ENCODE assay signal across 25 cellular contexts in the genomic region with DNA sequence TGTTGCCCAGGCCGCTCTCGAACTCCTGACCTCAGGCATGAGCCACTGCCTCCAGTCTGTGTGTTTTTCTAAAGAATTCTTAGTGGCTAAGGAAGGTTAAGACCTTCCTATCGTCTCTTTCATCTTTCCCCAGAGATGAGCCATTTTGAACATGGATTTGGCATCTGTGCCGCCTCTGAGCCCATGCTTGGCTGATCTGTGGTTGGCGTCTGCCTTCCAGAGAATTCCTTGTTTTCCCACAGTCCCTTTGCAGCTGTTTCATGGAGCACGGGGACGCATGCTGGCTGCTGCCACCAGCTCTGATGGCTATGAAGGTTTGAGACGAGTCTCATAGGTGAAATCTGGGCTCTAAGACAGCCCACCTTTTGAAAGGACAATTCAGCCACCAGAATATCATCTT.
DNase-seq lines count a peak whose midpoint lies in the region; ATAC-seq and TF ChIP-seq lines count a peak whose summit lies in the region.
"Had no signal": no experiment of that assay in that cellular context is flagged by ENCODE, and none has a peak within 500 bp of the region (broad histone marks: within the 10 kb centered on the region; RNA-seq: fewer than 3 reads in every experiment).

No MANE protein-coding gene starts in this region.

- H3K27me3 Mint-ChIP-seq in Caco-2 (ENCODE audit: insufficient read depth, unreplicated experiment), result no peaks in the 10 kb centered on the region
- H3K27me3 Mint-ChIP-seq: activated CD4-positive, alpha-beta T cell treated with anti-CD3 and anti-CD28 coated beads, Interleukin-2, amount 10 ng/mL, durations not matched to agents 24 days and 14 days had no signal

- POLR2A ChIA-PET in Caco-2 (lab: Charles Lee), result no interaction called here

- peaks cover 12% of the 10 kb centered on the region for H3K36me3 Mint-ChIP-seq in Caco-2 (ENCODE audit: insufficient read depth, unreplicated experiment)
- H3K36me3 Mint-ChIP-seq: activated CD8-positive, alpha-beta memory T cell treated with anti-CD3 and anti-CD28 coated beads, Interleukin-2, amount 10 ng/mL, durations not matched to agents 7 days and 5 days; memory B cell; natural killer cell treated with Interleukin-12 subunit alpha and Interleukin-12 subunit beta and Interleukin-15 and Interleukin-18, amount 100 ng/mL, for 72 hours had no signal

- ATAC-seq in Right ventricle myocardium superior (ENCODE audit: poor library complexity), result no peak
- ATAC-seq: activated CD8-positive, alpha-beta memory T cell treated with anti-CD3 and anti-CD28 coated beads, Interleukin-2, amount 10 ng/mL, durations not matched to agents 7 days and 5 days; esophagus mucosa; natural killer cell treated with Interleukin-12 subunit alpha and Interleukin-12 subunit beta and Interleukin-15 and Interleukin-18, amount 100 ng/mL, for 72 hours had no signal

- H3K4me3 ChIP-seq in Caco-2 (ENCODE audit: low read depth, low read length), result no peak overlapping the region
- H3K4me3 ChIP-seq in HUES48 (ENCODE audit: low read depth, low read length), result no peak overlapping the region
- H3K4me3 ChIP-seq in mammary epithelial cell (replicated peaks in 1 of 3; ENCODE audit: insufficient read depth in 1 of 3, low read depth in 2 of 3, low read length in 3 of 3), result no peak overlapping the region
- no peak overlapping the region for H3K4me3 ChIP-seq in adrenal gland
- H3K4me3 ChIP-seq: BLaER1, sigmoid colon, uterus had no signal

- DNase-seq in Caco-2 (no peak), mammary epithelial cell (no peak), myocyte (ENCODE audit: low read depth) (peak; percentile 85), adrenal gland (no peak), Right ventricle myocardium superior (no peak), SHP77 (lab: John Stamatoyannopoulos, UW) (no peak)
- DNase-seq in activated CD4-positive, CD25-positive, alpha-beta regulatory T cell treated with anti-CD3 and anti-CD28 coated beads, Interleukin-2, amount 50 U/mL, for 72 hours, result no peak
- DNase-seq: activated CD4-positive, alpha-beta T cell treated with anti-CD3 and anti-CD28 coated beads, Interleukin-2, amount 10 ng/mL, durations not matched to agents 24 days and 14 days; activated CD8-positive, alpha-beta memory T cell treated with anti-CD3 and anti-CD28 coated beads, Interleukin-2, amount 10 ng/mL, durations not matched to agents 7 days and 5 days; activated naive CD4-positive, alpha-beta T cell treated with anti-CD3 and anti-CD28 coated beads, Interleukin-2, amount 50 U/mL, for 16 hours; anterior cingulate cortex; cerebellar nuclear complex; effector CD4-positive, alpha-beta T cell; Karpas-422; NCI-H1092; NCI-H2029; NCI-H774; OCI-M1; sigmoid colon; uterus had no signal

- H3K27me3 ChIP-seq in Caco-2 (replicated peaks; ENCODE audit: control insufficient read depth, insufficient read depth, low read length), result no peaks in the 10 kb centered on the region
- no peaks in the 10 kb centered on the region for H3K27me3 ChIP-seq in HUES48 (ENCODE audit: control insufficient read depth, insufficient read depth, low read length)
- H3K27me3 ChIP-seq in mammary epithelial cell (ENCODE audit: insufficient read depth, low read length), result no peaks in the 10 kb centered on the region
- H3K27me3 ChIP-seq in adrenal gland, result peaks cover 4% of the 10 kb centered on the region
- H3K27me3 ChIP-seq: BLaER1, sigmoid colon, uterus had no signal

- H3K9ac ChIP-seq in HUES48 (ENCODE audit: low read depth, low read length) (no peak overlapping the region), mammary epithelial cell (ENCODE audit: insufficient read depth, low read length) (no peak overlapping the region)
- H3K9ac ChIP-seq: BLaER1 had no signal

- no peaks in the 10 kb centered on the region for H3K79me2 ChIP-seq in mammary epithelial cell (ENCODE audit: insufficient read depth, low read length)

- H3K27ac ChIP-seq in HUES48 (ENCODE audit: low read depth, low read length), result peak overlapping the region; percentile 22
- H3K27ac ChIP-seq in mammary epithelial cell (ENCODE audit: insufficient read depth, low read depth, low read length), result no peak overlapping the region
- H3K27ac ChIP-seq in adrenal gland, result no peak overlapping the region
- H3K27ac ChIP-seq: BLaER1, sigmoid colon, uterus had no signal

- CTCF ChIA-PET in Caco-2 (lab: Charles Lee) (no interaction called here), mammary epithelial cell (lab: Charles Lee; ENCODE audit: low non-redundant PET) (no interaction called here)

- peak overlapping the region; percentile 13 for H2AFZ ChIP-seq in mammary epithelial cell (ENCODE audit: low read depth, low read length)

- H3K4me1 Mint-ChIP-seq in Caco-2 (ENCODE audit: low read depth, unreplicated experiment), result peaks cover 15% of the 10 kb centered on the region
- H3K4me1 Mint-ChIP-seq: activated CD4-positive, alpha-beta T cell treated with anti-CD3 and anti-CD28 coated beads, Interleukin-2, amount 10 ng/mL, durations not matched to agents 24 days and 14 days; activated CD8-positive, alpha-beta memory T cell treated with anti-CD3 and anti-CD28 coated beads, Interleukin-2, amount 10 ng/mL, durations not matched to agents 7 days and 5 days; memory B cell had no signal

- no peaks in the 10 kb centered on the region for H4K20me1 ChIP-seq in mammary epithelial cell (ENCODE audit: insufficient read depth, low read length)
- H4K20me1 ChIP-seq: BLaER1 had no signal

- no peak for TF ChIP-seq CTCF in Caco-2 (IDR thresholded peaks at IDR 0.05; ENCODE audit: insufficient read depth in 1 of 2, low read depth in 1 of 2, low read length in 1 of 2, severe bottlenecking in 1 of 2, unreplicated experiment in 1 of 2)
- no peak for TF ChIP-seq CTCF in mammary epithelial cell (conservative IDR thresholded peaks at IDR 0.05 in 1 of 2, IDR thresholded peaks at IDR 0.05 in 1 of 2; ENCODE audit: extremely low read depth in 1 of 2, insufficient read depth in 1 of 2, low read depth in 1 of 2, low read length in 2 of 2)
- no peak for TF ChIP-seq CTCF in adrenal gland (IDR thresholded peaks at IDR 0.05)

- H3K27ac Mint-ChIP-seq in Caco-2 (ENCODE audit: unreplicated experiment), result peak overlapping the region; percentile 89
- H3K27ac Mint-ChIP-seq: activated CD4-positive, alpha-beta T cell treated with anti-CD3 and anti-CD28 coated beads, Interleukin-2, amount 10 ng/mL, durations not matched to agents 24 days and 14 days; activated CD8-positive, alpha-beta memory T cell treated with anti-CD3 and anti-CD28 coated beads, Interleukin-2, amount 10 ng/mL, durations not matched to agents 7 days and 5 days; memory B cell; natural killer cell treated with Interleukin-12 subunit alpha and Interleukin-12 subunit beta and Interleukin-15 and Interleukin-18, amount 100 ng/mL, for 72 hours had no signal

- H3K4me1 ChIP-seq in Caco-2 (peaks cover 53% of the 10 kb centered on the region), HUES48 (ENCODE audit: control insufficient read depth, insufficient read depth, low read length) (peaks cover 37% of the 10 kb centered on the region), mammary epithelial cell (ENCODE audit: insufficient read depth, low read length) (peaks cover 4% of the 10 kb centered on the region), adrenal gland (replicated peaks in 1 of 2) (no peaks in the 10 kb centered on the region)
- H3K4me1 ChIP-seq: sigmoid colon, uterus had no signal

- in situ Hi-C loops in mammary epithelial cell (cut with MboI; ENCODE audit: low sequenced_read_pairs in 2 of 2), result no loop called here

- no peaks in the 10 kb centered on the region for H3K9me3 Mint-ChIP-seq in Caco-2 (ENCODE audit: unreplicated experiment)
- H3K9me3 Mint-ChIP-seq: activated CD4-positive, alpha-beta T cell treated with anti-CD3 and anti-CD28 coated beads, Interleukin-2, amount 10 ng/mL, durations not matched to agents 24 days and 14 days; memory B cell; natural killer cell treated with Interleukin-12 subunit alpha and Interleukin-12 subunit beta and Interleukin-15 and Interleukin-18, amount 100 ng/mL, for 72 hours had no signal

- intact Hi-C loops in Caco-2 (cut with micrococcal nuclease; ENCODE audit: unreplicated experiment), result loop anchor here (2.0 kb wide), 1 partner anchor 18 kb away; no protein-coding TSS in a partner anchor
- intact Hi-C loops in mammary epithelial cell (cut with micrococcal nuclease), result no loop called here
- intact Hi-C loops in adrenal gland (cut with DNase I), result no loop called here
- intact Hi-C loops in Right ventricle myocardium superior (cut with DNase I), result no loop called here

- H3K4me3 Mint-ChIP-seq in Caco-2 (ENCODE audit: unreplicated experiment), result no peak overlapping the region
- H3K4me3 Mint-ChIP-seq: activated CD4-positive, alpha-beta T cell treated with anti-CD3 and anti-CD28 coated beads, Interleukin-2, amount 10 ng/mL, durations not matched to agents 24 days and 14 days; activated CD8-positive, alpha-beta memory T cell treated with anti-CD3 and anti-CD28 coated beads, Interleukin-2, amount 10 ng/mL, durations not matched to agents 7 days and 5 days; memory B cell; natural killer cell treated with Interleukin-12 subunit alpha and Interleukin-12 subunit beta and Interleukin-15 and Interleukin-18, amount 100 ng/mL, for 72 hours had no signal

- 79% methylated on average over 8 of the region's 8 CpGs for WGBS in mammary epithelial cell (ENCODE audit: low coverage, missing lambda C conversion rate)
- 76 to 96% (median 86%) methylated on average over 3 to 8 of the region's 8 CpGs for WGBS in adrenal gland, 4 donors

- BruUV-seq in Caco-2 (replicated peaks; lab: Mats Ljungman, UMichigan) (TSS peak; percentile 69), mammary epithelial cell (replicated peaks; lab: Mats Ljungman, UMichigan) (no TSS peak)

- dilution Hi-C loops in mammary epithelial cell (cut with HindIII; ENCODE audit: low sequenced_read_pairs), result no loop called here

- no peak overlapping the region for H3K4me2 ChIP-seq in mammary epithelial cell (ENCODE audit: insufficient read depth, low read depth, low read length)
- H3K4me2 ChIP-seq: BLaER1 had no signal

- H3K9me3 ChIP-seq in Caco-2 (no peaks in the 10 kb centered on the region), HUES48 (ENCODE audit: control insufficient read depth, insufficient read depth, low read length) (no peaks in the 10 kb centered on the region), mammary epithelial cell (replicated peaks; ENCODE audit: insufficient read depth, low read length) (no peaks in the 10 kb centered on the region), adrenal gland (replicated peaks in 1 of 3) (no peaks in the 10 kb centered on the region)
- H3K9me3 ChIP-seq: BLaER1, sigmoid colon, uterus had no signal

- TF ChIP-seq POLR2A in adrenal gland (IDR thresholded peaks at IDR 0.05), result no peak

- H3K36me3 ChIP-seq in Caco-2 (ENCODE audit: control insufficient read depth, insufficient read depth, low read length), result no peaks in the 10 kb centered on the region
- H3K36me3 ChIP-seq in HUES48 (ENCODE audit: control insufficient read depth, insufficient read depth, low read length), result no peaks in the 10 kb centered on the region
- H3K36me3 ChIP-seq in mammary epithelial cell (ENCODE audit: insufficient read depth, low read length), result no peaks in the 10 kb centered on the region
- H3K36me3 ChIP-seq in adrenal gland (replicated peaks in 1 of 2), result no peaks in the 10 kb centered on the region
- H3K36me3 ChIP-seq: BLaER1, sigmoid colon, uterus had no signal
